In the genomic region with DNA sequence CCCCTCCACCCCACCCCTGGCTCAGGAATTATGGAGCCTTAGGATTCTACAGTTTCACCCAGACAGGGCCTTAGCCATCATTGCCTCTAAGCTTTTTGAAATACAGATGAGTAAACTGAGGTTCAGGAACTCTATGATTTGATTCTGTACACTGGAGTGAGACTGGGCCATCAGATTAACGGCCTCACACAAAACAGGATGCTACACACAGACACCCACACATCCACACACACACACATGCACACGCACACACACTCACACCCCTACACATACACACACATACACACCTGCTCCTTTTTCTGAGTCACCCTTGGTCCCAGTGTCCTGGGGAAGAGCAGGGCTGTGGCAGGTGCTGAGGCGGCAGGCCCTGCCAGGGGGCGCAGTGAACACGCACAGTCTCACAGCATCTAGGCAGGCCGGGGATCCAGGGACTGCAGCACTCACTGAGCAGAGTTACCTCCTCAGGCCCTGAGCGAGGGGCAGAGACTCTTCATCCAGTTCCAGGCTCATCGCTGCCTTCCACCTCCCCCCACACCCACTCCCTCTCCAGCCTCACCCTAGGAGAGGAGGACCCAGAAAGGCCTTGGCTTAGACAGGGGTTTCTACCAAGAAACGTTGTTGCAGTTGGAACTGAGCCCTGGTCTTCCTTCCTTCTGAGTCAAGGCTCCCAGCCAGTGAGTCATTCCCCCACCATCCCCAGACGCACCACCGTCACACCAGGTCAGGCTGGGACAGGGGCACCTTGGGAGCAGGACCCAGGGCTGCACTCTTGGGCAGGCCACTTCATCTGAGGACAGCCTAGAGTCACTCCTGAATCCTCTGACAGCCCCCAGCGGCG, we compare ENCODE assay signal across 8 cellular contexts.
DNase-seq lines count a peak whose midpoint lies in the region; ATAC-seq and TF ChIP-seq lines count a peak whose summit lies in the region.

No MANE protein-coding gene starts in this region.

- H3K27ac ChIP-seq in ascending aorta (peak overlapping the region; percentile 92 to 93), suprapubic skin (peak overlapping the region; percentile 52)

- no peaks in the 10 kb centered on the region for H3K9me3 ChIP-seq in ascending aorta
- no peaks in the 10 kb centered on the region for H3K9me3 ChIP-seq in suprapubic skin

- no peak for ATAC-seq in GM18505 (IDR thresholded peaks at IDR 0.05; ENCODE audit: unreplicated experiment)
- no peak for ATAC-seq in GM19395 (IDR thresholded peaks at IDR 0.05; ENCODE audit: unreplicated experiment)

- DNase-seq in ELF-1 (ENCODE audit: low read depth, low spot score) (peak; percentile 91), LNCaP clone FGC (ENCODE audit: low read depth) (no peak), ascending aorta (ENCODE audit: low spot score in 2 of 2) (peak; percentile 78 to 98), iPS-NIHi11 (ENCODE audit: low spot score) (peak; percentile 75), suprapubic skin (ENCODE audit: low spot score in 2 of 2) (peak; percentile 65 to 77), CD1c-positive myeloid dendritic cell (ENCODE audit: extremely low spot score) (no peak)

- intact Hi-C loops in ascending aorta (cut with DNase I): loop anchor here (2.0 to 10.0 kb wide), 4 partner anchors 313 to 1355 kb away; no protein-coding TSS in a partner anchor

- H3K4me3 ChIP-seq in LNCaP clone FGC (ENCODE audit: low read depth, low read length) (no peak overlapping the region), ascending aorta (no peak overlapping the region), suprapubic skin (no peak overlapping the region)

- H3K36me3 ChIP-seq in ascending aorta: no peaks in the 10 kb centered on the region
- peaks cover 8% of the 10 kb centered on the region for H3K36me3 ChIP-seq in suprapubic skin

- H3K27me3 ChIP-seq in ascending aorta (no peaks in the 10 kb centered on the region), suprapubic skin (no peaks in the 10 kb centered on the region)

- 88% methylated on average over 8 of the region's 13 CpGs for WGBS in suprapubic skin

- TF ChIP-seq POLR2A in suprapubic skin (IDR thresholded peaks at IDR 0.05) (no peak), GM18505 (IDR thresholded peaks at IDR 0.05; ENCODE audit: borderline replicate concordance, extremely low read depth, insufficient read depth, insufficient read length) (no peak)

- no peak for TF ChIP-seq EP300 in suprapubic skin (IDR thresholded peaks at IDR 0.05)

- H3K4me1 ChIP-seq in ascending aorta: peaks cover 11 to 38% of the 10 kb centered on the region in 2 donors
- peaks cover 19% of the 10 kb centered on the region for H3K4me1 ChIP-seq in suprapubic skin

- TF ChIP-seq CTCF in LNCaP clone FGC (IDR thresholded peaks at IDR 0.05; ENCODE audit: control insufficient read depth, extremely low read depth, insufficient read depth) (peak; percentile 21; the same call in 1 of the 2 replicates), ascending aorta (IDR thresholded peaks at IDR 0.05) (peak; percentile 19 to 59 (median 33)), suprapubic skin (IDR thresholded peaks at IDR 0.05) (no peak)

Comparison
In these comparisons a context has a peak if more than half of its experiments do, and no peak if none do; other contexts are left out.
1. DNase-seq: peak in ELF-1 (single experiment), ascending aorta (2 of 2), iPS-NIHi11 (single experiment) and suprapubic skin (2 of 2); none in LNCaP clone FGC (single experiment) and CD1c-positive myeloid dendritic cell (single experiment).
2. CTCF ChIP-seq: peak in LNCaP clone FGC (single experiment) and ascending aorta (3 of 3); none in suprapubic skin (0 of 2).